ENCODE assay signal across 1 cellular context in genomic region chr16:8675183-8676159, GRCh38.
TF ChIP-seq lines count a peak whose summit lies in the region.

No MANE protein-coding gene starts in this region.

TF ChIP-seq in HepG2, 621 proteins besides CTCF, POLR2A, EP300 and RAD21 (continued from another document and continues in another):
- TF ChIP-seq HDAC2 (CRISPR knock-in tag; IDR thresholded peaks at IDR 0.05) (peak; percentile 68), FOXK1 (CRISPR knock-in tag; IDR thresholded peaks at IDR 0.05; ENCODE audit: borderline replicate concordance, low read depth) (no peak; the same call in 1 of the 2 replicates), ZFP37 (CRISPR knock-in tag; IDR thresholded peaks at IDR 0.05; ENCODE audit: borderline replicate concordance) (0 out of 2 replicates have a peak, but pooled peaks have one; percentile 43), ETV5 (CRISPR knock-in tag; IDR thresholded peaks at IDR 0.05; ENCODE audit: borderline replicate concordance) (peak; percentile 59), AHDC1 (CRISPR knock-in tag; IDR thresholded peaks at IDR 0.05; ENCODE audit: borderline replicate concordance) (0 out of 2 replicates have a peak, but pooled peaks have one; percentile 53), NFIB (CRISPR knock-in tag; IDR thresholded peaks at IDR 0.05; ENCODE audit: borderline replicate concordance) (peak; percentile 15; the same call in 1 of the 2 replicates), ZNF382 (CRISPR knock-in tag; IDR thresholded peaks at IDR 0.05; ENCODE audit: borderline replicate concordance) (no peak), SP4 (CRISPR knock-in tag; IDR thresholded peaks at IDR 0.05) (no peak), ZNF782 (CRISPR knock-in tag; IDR thresholded peaks at IDR 0.05; ENCODE audit: borderline replicate concordance) (no peak), FIP1L1 (IDR thresholded peaks at IDR 0.05; ENCODE audit: borderline replicate concordance, insufficient read depth, low read depth, low read length) (peak; percentile 90; the same call in 1 of the 2 replicates), ZNF749 (CRISPR knock-in tag; IDR thresholded peaks at IDR 0.05; ENCODE audit: borderline replicate concordance) (no peak), ARID5B (CRISPR knock-in tag; IDR thresholded peaks at IDR 0.05) (peak; percentile 77), BCL6 (CRISPR knock-in tag; IDR thresholded peaks at IDR 0.05) (peak; percentile 56; the same call in 1 of the 2 replicates), RXRB (CRISPR knock-in tag; IDR thresholded peaks at IDR 0.05; ENCODE audit: borderline replicate concordance) (peak; percentile 68; the same call in 1 of the 2 replicates), ZXDC (CRISPR knock-in tag; IDR thresholded peaks at IDR 0.05) (0 out of 2 replicates have a peak, but pooled peaks have one; percentile 12), MED1 (CRISPR knock-in tag; IDR thresholded peaks at IDR 0.05) (peak; percentile 59; the same call in 1 of the 2 replicates), RELA (CRISPR knock-in tag; IDR thresholded peaks at IDR 0.05) (0 out of 2 replicates have a peak, but pooled peaks have one; percentile 80), FOXA3 (CRISPR knock-in tag; IDR thresholded peaks at IDR 0.05) (peak; percentile 75), ZBTB7B (CRISPR knock-in tag; IDR thresholded peaks at IDR 0.05) (peak; percentile 83), KAT2B (IDR thresholded peaks at IDR 0.05; ENCODE audit: borderline replicate concordance, low read depth, low read length) (no peak), SNAPC5 (CRISPR knock-in tag; IDR thresholded peaks at IDR 0.05; ENCODE audit: borderline replicate concordance) (no peak), ZBTB1 (CRISPR knock-in tag; IDR thresholded peaks at IDR 0.05; ENCODE audit: borderline replicate concordance) (peak; percentile 74; the same call in 1 of the 2 replicates), GRHL1 (CRISPR knock-in tag; conservative IDR thresholded peaks at IDR 0.05) (no peak), ZFP62 (CRISPR knock-in tag; IDR thresholded peaks at IDR 0.05) (no peak), FOSL2 (CRISPR knock-in tag; IDR thresholded peaks at IDR 0.05) (peak; percentile 77), RBM39 (IDR thresholded peaks at IDR 0.05; ENCODE audit: low read depth, low read length, poor library complexity, severe bottlenecking) (peak; percentile 87), ZNF207 (IDR thresholded peaks at IDR 0.05; ENCODE audit: borderline replicate concordance) (no peak), ZNF263 (CRISPR knock-in tag; IDR thresholded peaks at IDR 0.05) (peak; percentile 22; the same call in 1 of the 2 replicates), NCOA2 (CRISPR knock-in tag; IDR thresholded peaks at IDR 0.05) (peak; percentile 47; the same call in 1 of the 2 replicates), ELF3 (CRISPR knock-in tag; IDR thresholded peaks at IDR 0.05) (peak; percentile 51), ARNTL (CRISPR knock-in tag; IDR thresholded peaks at IDR 0.05) (no peak), ETS1 (CRISPR knock-in tag; IDR thresholded peaks at IDR 0.05) (no peak), E2F1 (CRISPR knock-in tag; IDR thresholded peaks at IDR 0.05) (no peak), ATF4 (CRISPR knock-in tag; IDR thresholded peaks at IDR 0.05) (peak in 1 of 2 experiments; percentile 53; a peak in 1 of 4 replicates), ZKSCAN1 (IDR thresholded peaks at IDR 0.05; ENCODE audit: low read length) (no peak), KDM1A (CRISPR knock-in tag; IDR thresholded peaks at IDR 0.05) (0 out of 2 replicates have a peak, but pooled peaks have one; percentile 7), ZNF644 (CRISPR knock-in tag; IDR thresholded peaks at IDR 0.05; ENCODE audit: low read depth) (peak; percentile 94), CBX1 (IDR thresholded peaks at IDR 0.05; ENCODE audit: low read depth) (peak; percentile 45), U2AF2 (IDR thresholded peaks at IDR 0.05; ENCODE audit: low read depth, low read length) (peak; percentile 76; the same call in 1 of the 2 replicates), SP5 (CRISPR knock-in tag; IDR thresholded peaks at IDR 0.05; ENCODE audit: borderline replicate concordance, low read depth) (peak; percentile 75), ZNF12 (CRISPR knock-in tag; IDR thresholded peaks at IDR 0.05) (no peak), SKIL (CRISPR knock-in tag; IDR thresholded peaks at IDR 0.05; ENCODE audit: borderline replicate concordance) (peak; percentile 77; the same call in 1 of the 2 replicates), ZNF563 (CRISPR knock-in tag; IDR thresholded peaks at IDR 0.05) (no peak)
